In the genomic region with DNA sequence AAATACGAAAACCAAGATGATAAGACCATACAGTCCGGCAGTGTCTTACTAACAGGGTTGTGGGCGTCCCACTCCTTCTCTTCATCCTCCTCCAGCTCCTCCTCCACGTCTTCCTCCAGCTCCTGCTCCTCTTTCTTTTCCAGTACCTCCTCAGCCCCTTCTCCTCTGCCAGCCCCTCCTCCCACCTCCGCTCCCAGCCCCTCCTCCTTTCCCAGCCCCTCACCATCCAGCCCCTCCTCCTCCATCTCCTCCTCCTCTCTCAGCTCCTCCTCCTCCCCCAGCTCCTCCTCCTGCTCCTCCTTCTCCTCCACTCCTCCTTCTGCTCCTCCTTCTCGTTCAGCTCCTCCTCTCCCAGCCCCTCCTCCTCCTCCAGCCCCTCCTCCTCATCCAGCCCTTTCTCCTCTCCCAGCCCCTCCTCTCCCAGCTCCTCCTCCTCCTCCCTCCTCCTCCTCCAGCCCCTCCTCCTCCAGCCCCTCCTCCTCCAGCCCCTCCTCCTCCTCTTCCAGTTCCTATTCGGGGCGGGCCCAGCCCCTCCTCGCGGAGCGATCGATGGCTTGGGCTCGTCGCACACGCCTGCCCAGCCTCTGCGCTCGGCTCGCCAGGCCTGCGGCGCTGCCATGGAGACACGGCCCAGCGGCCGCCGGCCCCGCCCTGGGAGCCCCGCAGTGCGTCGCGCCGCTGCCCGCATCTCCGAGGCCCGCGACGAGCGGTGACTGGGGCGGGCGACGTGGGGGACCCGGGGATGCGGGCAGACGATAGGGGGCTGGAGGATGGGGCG, we compare ENCODE assay signal across 8 cellular contexts. TPM values are rescaled to one million over a fixed set of nuclear protein-coding genes. Genes with fewer than 3 reads are reported as not detected.
DNase-seq lines count a peak whose midpoint lies in the region; ATAC-seq and TF ChIP-seq lines count a peak whose summit lies in the region.

A gene with protein sequence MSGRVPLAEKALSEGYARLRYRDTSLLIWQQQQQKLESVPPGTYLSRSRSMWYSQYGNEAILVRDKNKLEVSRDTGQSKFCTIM (plus strand): TSS at position 654 of the 778 bp plus-strand sequence. CDS start 1,267 bp downstream, outside the sequence.

- H3K4me3 ChIP-seq in breast epithelium (peak within 1 kb of the TSS; percentile 72 to 99 (median 73)), iPS-18c (ENCODE audit: insufficient read depth, low read depth, low read length) (peak within 1 kb of the TSS; percentile 88), skeletal muscle tissue (ENCODE audit: low read length in 3 of 3) (peak within 1 kb of the TSS; percentile 69 to 81 (median 77))

- ATAC-seq in GM18861 (IDR thresholded peaks at IDR 0.05; ENCODE audit: unreplicated experiment) (peak; percentile 71), HG03108 (IDR thresholded peaks at IDR 0.05; ENCODE audit: unreplicated experiment) (peak; percentile 81)

- peak; percentile 88 for DNase-seq in 8988T
- DNase-seq in NCI-H2196 (lab: John Stamatoyannopoulos, UW; ENCODE audit: unreplicated experiment) = peak; percentile 98
- DNase-seq in breast epithelium (ENCODE audit: low spot score in 2 of 2) = peak; percentile 94

- H3K9me3 ChIP-seq in breast epithelium = no peaks in the 10 kb centered on the region
- H3K9me3 ChIP-seq in iPS-18c (ENCODE audit: control insufficient read depth, insufficient read depth, low read length) = no peaks in the 10 kb centered on the region
- no peaks in the 10 kb centered on the region for H3K9me3 ChIP-seq in skeletal muscle tissue (ENCODE audit: control insufficient read depth in 3 of 3, low read length in 3 of 3)

- TF ChIP-seq CTCF in VCaP (conservative IDR thresholded peaks at IDR 0.05) (no peak), breast epithelium (IDR thresholded peaks at IDR 0.05) (no peak)

- peak within 1 kb of the TSS; percentile 12 to 72 (median 59) for H3K9ac ChIP-seq in skeletal muscle tissue (ENCODE audit: low read depth in 1 of 3, low read length in 3 of 3)

- H3K36me3 ChIP-seq in breast epithelium (no peaks in the 10 kb centered on the region), skeletal muscle tissue (ENCODE audit: control insufficient read depth in 3 of 3, insufficient read depth in 3 of 3, low read length in 3 of 3) (peaks cover 6 to 8% (median 7%) of the 10 kb centered on the region in 3 donors)

- H3K4me1 ChIP-seq in breast epithelium (no peaks in the 10 kb centered on the region), skeletal muscle tissue (ENCODE audit: control insufficient read depth in 3 of 3, insufficient read depth in 3 of 3, low read length in 3 of 3) (peaks cover 7 to 17% (median 8%) of the 10 kb centered on the region in 3 donors)

- H3K27ac ChIP-seq in VCaP (peak within 1 kb of the TSS; percentile 79), breast epithelium (peak within 1 kb of the TSS; percentile 71 to 87), skeletal muscle tissue (ENCODE audit: low read depth, low read length) (no peak within 1 kb of the TSS)

- H3K27me3 ChIP-seq in breast epithelium (no peaks in the 10 kb centered on the region), skeletal muscle tissue (ENCODE audit: control insufficient read depth in 3 of 3, insufficient read depth in 3 of 3, low read length in 3 of 3) (no peaks in the 10 kb centered on the region)

- intact Hi-C loops in breast epithelium (cut with DNase I; ENCODE audit: low total_unique reads) = no loop called here

- TF ChIP-seq POLR2A in breast epithelium (IDR thresholded peaks at IDR 0.05) = no peak

RNA-seq across cellular contexts. Expression of the gene that starts here (rescaled TPM):
- 10 to 100 TPM; 11.1 to 14.4 (median 11.4) TPM for total RNA-seq in breast epithelium
- 3.7 TPM for total RNA-seq in skeletal muscle tissue
